Comparison of ENCODE assay signal across 8 cellular contexts in the genomic region with DNA sequence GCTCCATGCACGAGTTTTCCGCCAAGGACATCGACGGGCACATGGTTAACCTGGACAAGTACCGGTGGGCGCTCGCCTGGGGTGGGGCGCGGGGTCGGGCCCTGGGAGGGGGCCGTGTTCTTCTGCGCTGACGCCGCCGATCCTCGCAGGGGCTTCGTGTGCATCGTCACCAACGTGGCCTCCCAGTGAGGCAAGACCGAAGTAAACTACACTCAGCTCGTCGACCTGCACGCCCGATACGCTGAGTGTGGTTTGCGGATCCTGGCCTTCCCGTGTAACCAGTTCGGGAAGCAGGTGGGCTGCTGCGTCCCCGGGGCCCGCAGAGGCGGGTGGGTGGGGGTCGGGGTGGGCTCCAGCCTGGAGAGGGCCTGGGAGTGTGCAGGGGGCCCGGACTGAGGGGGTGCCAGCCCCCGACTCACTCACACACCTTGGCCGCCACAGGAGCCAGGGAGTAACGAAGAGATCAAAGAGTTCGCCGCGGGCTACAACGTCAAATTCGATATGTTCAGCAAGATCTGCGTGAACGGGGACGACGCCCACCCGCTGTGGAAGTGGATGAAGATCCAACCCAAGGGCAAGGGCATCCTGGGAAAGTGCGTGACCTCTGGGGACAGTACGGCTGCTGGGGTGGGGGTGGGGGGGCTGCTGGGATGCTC. TPM values are rescaled to one million over a fixed set of nuclear protein-coding genes. Genes with fewer than 3 reads are reported as not detected.
A peak's percentile ranks its signal among the peaks of the same experiment; 100 is the strongest.
DNase-seq lines count a peak whose midpoint lies in the region; ATAC-seq lines count a peak whose summit lies in the region.

No MANE protein-coding gene starts in this region.

- H3K4me3 Mint-ChIP-seq in T-helper 1 cell treated with Interleukin-12 subunit alpha and Interleukin-12 subunit beta and Interleukin-4 antibody, amounts not matched to agents 30 μg/mL and 1 μg/mL, for 36 hours = peak overlapping the region; percentile 67
- H3K4me3 Mint-ChIP-seq in activated naive CD8-positive, alpha-beta T cell treated with anti-CD3 and anti-CD28 coated beads, Interleukin-2, amount 10 ng/mL, durations not matched to agents 7 days and 5 days = peak overlapping the region; percentile 79
- peak overlapping the region; percentile 40 to 77 (median 59) for H3K4me3 Mint-ChIP-seq in immature natural killer cell

- H3K9me3 Mint-ChIP-seq in T-helper 1 cell treated with Interleukin-12 subunit alpha and Interleukin-12 subunit beta and Interleukin-4 antibody, amounts not matched to agents 30 μg/mL and 1 μg/mL, for 36 hours = no peaks in the 10 kb centered on the region
- no peaks in the 10 kb centered on the region for H3K9me3 Mint-ChIP-seq in activated naive CD8-positive, alpha-beta T cell treated with anti-CD3 and anti-CD28 coated beads, Interleukin-2, amount 10 ng/mL, durations not matched to agents 7 days and 5 days
- H3K9me3 Mint-ChIP-seq in immature natural killer cell = no peaks in the 10 kb centered on the region

- no peak overlapping the region for H3K27ac Mint-ChIP-seq in T-helper 1 cell treated with Interleukin-12 subunit alpha and Interleukin-12 subunit beta and Interleukin-4 antibody, amounts not matched to agents 30 μg/mL and 1 μg/mL, for 36 hours
- H3K27ac Mint-ChIP-seq in activated naive CD8-positive, alpha-beta T cell treated with anti-CD3 and anti-CD28 coated beads, Interleukin-2, amount 10 ng/mL, durations not matched to agents 7 days and 5 days = no peak overlapping the region
- peak overlapping the region; percentile 49 to 74 (median 67) for H3K27ac Mint-ChIP-seq in immature natural killer cell

- no peaks in the 10 kb centered on the region for H3K27me3 Mint-ChIP-seq in T-helper 1 cell treated with Interleukin-12 subunit alpha and Interleukin-12 subunit beta and Interleukin-4 antibody, amounts not matched to agents 30 μg/mL and 1 μg/mL, for 36 hours (ENCODE audit: low read depth)
- H3K27me3 Mint-ChIP-seq in activated naive CD8-positive, alpha-beta T cell treated with anti-CD3 and anti-CD28 coated beads, Interleukin-2, amount 10 ng/mL, durations not matched to agents 7 days and 5 days = no peaks in the 10 kb centered on the region
- peaks cover 9 to 18% (median 15%) of the 10 kb centered on the region in 3 donors for H3K27me3 Mint-ChIP-seq in immature natural killer cell (ENCODE audit: low read depth in 3 of 3)

- peaks cover 7% of the 10 kb centered on the region for H3K36me3 Mint-ChIP-seq in T-helper 1 cell treated with Interleukin-12 subunit alpha and Interleukin-12 subunit beta and Interleukin-4 antibody, amounts not matched to agents 30 μg/mL and 1 μg/mL, for 36 hours (ENCODE audit: low read depth)
- no peaks in the 10 kb centered on the region for H3K36me3 Mint-ChIP-seq in activated naive CD8-positive, alpha-beta T cell treated with anti-CD3 and anti-CD28 coated beads, Interleukin-2, amount 10 ng/mL, durations not matched to agents 7 days and 5 days
- no peaks in the 10 kb centered on the region for H3K36me3 Mint-ChIP-seq in immature natural killer cell

- DNase-seq in T-helper 1 cell = no peak
- no peak for DNase-seq in activated naive CD8-positive, alpha-beta T cell treated with anti-CD3 and anti-CD28 coated beads, Interleukin-2, amount 10 ng/mL, durations not matched to agents 7 days and 5 days
- no peak for DNase-seq in immature natural killer cell
- no peak for DNase-seq in substantia nigra (lab: John Stamatoyannopoulos, UW)
- no peak for DNase-seq in NCI-H2196 treated with DMSO at 0.1 percent for 48 hours (lab: John Stamatoyannopoulos, UW; ENCODE audit: unreplicated experiment)
- DNase-seq in middle frontal gyrus (ENCODE audit: extremely low spot score, low spot score) = no peak

- peaks cover 18% of the 10 kb centered on the region for H3K4me1 Mint-ChIP-seq in T-helper 1 cell treated with Interleukin-12 subunit alpha and Interleukin-12 subunit beta and Interleukin-4 antibody, amounts not matched to agents 30 μg/mL and 1 μg/mL, for 36 hours (ENCODE audit: low read depth)
- peaks cover 21% of the 10 kb centered on the region for H3K4me1 Mint-ChIP-seq in activated naive CD8-positive, alpha-beta T cell treated with anti-CD3 and anti-CD28 coated beads, Interleukin-2, amount 10 ng/mL, durations not matched to agents 7 days and 5 days
- peaks cover 20 to 32% of the 10 kb centered on the region in 2 donors for H3K4me1 Mint-ChIP-seq in immature natural killer cell

- POLR2A ChIA-PET in activated naive CD8-positive, alpha-beta T cell treated with anti-CD3 and anti-CD28 coated beads, Interleukin-2, amount 10 ng/mL, durations not matched to agents 7 days and 5 days (lab: Charles Lee) = interaction anchor here (1.6 to 1.9 kb wide), 3 partner anchors 26 to 38 kb away, joined by 3 to 12 read pairs (median 6); partner anchors contain the start of gene ARHGAP45

- no peak for ATAC-seq in activated naive CD8-positive, alpha-beta T cell treated with anti-CD3 and anti-CD28 coated beads, Interleukin-2, amount 10 ng/mL, durations not matched to agents 7 days and 5 days (ENCODE audit: low read depth)
- ATAC-seq in HG03342 (IDR thresholded peaks at IDR 0.05; ENCODE audit: unreplicated experiment) = no peak

- peak overlapping the region; percentile 92 for H3K27ac ChIP-seq in substantia nigra (ENCODE audit: low read depth, low read length, poor library complexity, severe bottlenecking)

RNA-seq across cellular contexts. Expression of gene GPX4, which starts 1.6 kb away (rescaled TPM):
- 100 to 1,000 TPM; 194 to 206 TPM for total RNA-seq in activated naive CD8-positive, alpha-beta T cell treated with anti-CD3 and anti-CD28 coated beads, Interleukin-2, amount 10 ng/mL, durations not matched to agents 7 days and 5 days
- polyA plus RNA-seq in immature natural killer cell = 100 to 1,000 TPM; 225 to 320 (median 280) TPM

RNA-seq across cellular contexts. Expression of gene POLR2E, which starts 10.2 kb away (rescaled TPM):
- total RNA-seq in activated naive CD8-positive, alpha-beta T cell treated with anti-CD3 and anti-CD28 coated beads, Interleukin-2, amount 10 ng/mL, durations not matched to agents 7 days and 5 days = 100 to 1,000 TPM; 142 to 163 TPM
- 100 to 1,000 TPM; 182 to 288 (median 237) TPM for polyA plus RNA-seq in immature natural killer cell

RNA-seq across cellular contexts. Expression of gene ARHGAP45, which starts 38.4 kb away (rescaled TPM):
- 100 to 1,000 TPM; 576 to 581 TPM for total RNA-seq in activated naive CD8-positive, alpha-beta T cell treated with anti-CD3 and anti-CD28 coated beads, Interleukin-2, amount 10 ng/mL, durations not matched to agents 7 days and 5 days
- polyA plus RNA-seq in immature natural killer cell = 100 to 1,000 TPM; 164 to 417 (median 169) TPM

Comparison
In these comparisons a context has a peak if more than half of its experiments do, and no peak if none do; other contexts are left out.
1. H3K27ac Mint-ChIP-seq: peak in immature natural killer cell (6 of 6); none in T-helper 1 cell treated with Interleukin-12 subunit alpha and Interleukin-12 subunit beta and Interleukin-4 antibody, amounts not matched to agents 30 μg/mL and 1 μg/mL, for 36 hours (single experiment) and activated naive CD8-positive, alpha-beta T cell treated with anti-CD3 and anti-CD28 coated beads, Interleukin-2, amount 10 ng/mL, durations not matched to agents 7 days and 5 days (single experiment).
2. Peak in every context shown above with its lines, with median percentiles within 50 percentile points of each other: H3K4me3 Mint-ChIP-seq.